ENCODE assay signal across 29 cellular contexts in genomic region chr7:91916068-91916440, GRCh38.
"Had no signal": no experiment of that assay in that cellular context is flagged by ENCODE, and none has a peak within 500 bp of the region (broad histone marks: within the 10 kb centered on the region; RNA-seq: fewer than 3 reads in every experiment).

No MANE protein-coding gene starts in this region.

- H3K4me1 Mint-ChIP-seq: activated T-helper 17 cell treated with anti-CD3 and anti-CD28 coated beads, Interleukin-2, amount 50 U/mL, for 72 hours; central memory CD8-positive, alpha-beta T cell; stimulated activated memory B cell treated with anti-CD40 and anti-IgM and Interleukin-4, amounts not matched to agents 10 μg/mL and 1 μg/mL and 100 μg/mL, for 72 hours had no signal

- H3K36me3 ChIP-seq: ascending aorta, breast epithelium, esophagus muscularis mucosa, gastroesophageal sphincter, neutrophil, pancreas, right atrium auricular region, stomach, transverse colon, WERI-Rb-1 had no signal

- H3K27ac ChIP-seq: ascending aorta, breast epithelium, dorsolateral prefrontal cortex, esophagus muscularis mucosa, gastroesophageal sphincter, neutrophil, pancreas, psoas muscle, right atrium auricular region, stomach, transverse colon, WERI-Rb-1 had no signal

- H3K9me3 Mint-ChIP-seq: activated naive CD4-positive, alpha-beta T cell treated with anti-CD3 and anti-CD28 coated beads, Interleukin-2, amount 50 U/mL, for 72 hours; activated T-cell treated with anti-CD3 and anti-CD28 coated beads, Interleukin-2, amount 50 U/mL, for 24 hours; activated T-helper 17 cell treated with anti-CD3 and anti-CD28 coated beads, Interleukin-2, amount 50 U/mL, for 72 hours; central memory CD8-positive, alpha-beta T cell; effector memory CD8-positive, alpha-beta T cell; mesothelial cell of epicardium; natural killer cell treated with Interleukin-12 subunit alpha and Interleukin-12 subunit beta and Interleukin-15 and Interleukin-18, amount 100 ng/mL, for 72 hours; stimulated activated memory B cell treated with anti-CD40 and anti-IgM and Interleukin-4, amounts not matched to agents 10 μg/mL and 1 μg/mL and 100 μg/mL, for 72 hours had no signal

- H3K4me1 ChIP-seq: ascending aorta, breast epithelium, gastroesophageal sphincter, pancreas, psoas muscle, right atrium auricular region had no signal

- DNase-seq: activated CD4-positive, alpha-beta T cell treated with anti-CD3 and anti-CD28 coated beads, Interleukin-2, amount 50 U/mL, for 1 hour; activated CD4-positive, CD25-positive, alpha-beta regulatory T cell treated with anti-CD3 and anti-CD28 coated beads, Interleukin-2, amount 50 U/mL, for 72 hours; activated CD8-positive, alpha-beta memory T cell treated with anti-CD3 and anti-CD28 coated beads, Interleukin-2, amount 50 U/mL, for 4 hours; activated CD8-positive, alpha-beta T cell treated with anti-CD3 and anti-CD28 coated beads, Interleukin-2, amount 10 ng/mL, durations not matched to agents 7 days and 5 days; activated T-cell treated with anti-CD3 and anti-CD28 coated beads, Interleukin-2, amount 50 U/mL, for 24 hours; dorsolateral prefrontal cortex; effector memory CD8-positive, alpha-beta T cell; head of caudate nucleus; hypothalamus; left ventricle myocardium superior; mammary epithelial cell; pancreas; psoas muscle; stimulated activated CD4-positive, alpha-beta T cell treated with anti-CD3 and anti-CD28 coated beads, Interleukin-2, amount 100 ng/mL, for 24 hours; stomach; transverse colon; WERI-Rb-1 had no signal

- H3K36me3 Mint-ChIP-seq: activated naive CD4-positive, alpha-beta T cell treated with anti-CD3 and anti-CD28 coated beads, Interleukin-2, amount 50 U/mL, for 72 hours; mesothelial cell of epicardium; natural killer cell treated with Interleukin-12 subunit alpha and Interleukin-12 subunit beta and Interleukin-15 and Interleukin-18, amount 100 ng/mL, for 72 hours; stimulated activated memory B cell treated with anti-CD40 and anti-IgM and Interleukin-4, amounts not matched to agents 10 μg/mL and 1 μg/mL and 100 μg/mL, for 72 hours had no signal

- H3K27me3 ChIP-seq: ascending aorta, breast epithelium, dorsolateral prefrontal cortex, esophagus muscularis mucosa, gastroesophageal sphincter, pancreas, right atrium auricular region, stomach, transverse colon had no signal

- H3K4me3 Mint-ChIP-seq: activated CD8-positive, alpha-beta T cell treated with anti-CD3 and anti-CD28 coated beads, Interleukin-2, amount 10 ng/mL, durations not matched to agents 7 days and 5 days; activated T-cell treated with anti-CD3 and anti-CD28 coated beads, Interleukin-2, amount 50 U/mL, for 24 hours; activated T-helper 17 cell treated with anti-CD3 and anti-CD28 coated beads, Interleukin-2, amount 50 U/mL, for 72 hours; central memory CD8-positive, alpha-beta T cell; effector memory CD8-positive, alpha-beta T cell; mesothelial cell of epicardium; natural killer cell treated with Interleukin-12 subunit alpha and Interleukin-12 subunit beta and Interleukin-15 and Interleukin-18, amount 100 ng/mL, for 72 hours; stimulated activated memory B cell treated with anti-CD40 and anti-IgM and Interleukin-4, amounts not matched to agents 10 μg/mL and 1 μg/mL and 100 μg/mL, for 72 hours had no signal

- H3K4me3 ChIP-seq: ascending aorta, breast epithelium, dorsolateral prefrontal cortex, esophagus muscularis mucosa, gastroesophageal sphincter, pancreas, psoas muscle, right atrium auricular region, stomach, transverse colon had no signal

- H3K9me3 ChIP-seq: ascending aorta, breast epithelium, esophagus muscularis mucosa, gastroesophageal sphincter, neutrophil, pancreas, psoas muscle, right atrium auricular region, stomach, transverse colon had no signal

- H3K27ac Mint-ChIP-seq: activated CD8-positive, alpha-beta T cell treated with anti-CD3 and anti-CD28 coated beads, Interleukin-2, amount 10 ng/mL, durations not matched to agents 7 days and 5 days; activated naive CD4-positive, alpha-beta T cell treated with anti-CD3 and anti-CD28 coated beads, Interleukin-2, amount 50 U/mL, for 72 hours; activated T-cell treated with anti-CD3 and anti-CD28 coated beads, Interleukin-2, amount 50 U/mL, for 24 hours; activated T-helper 17 cell treated with anti-CD3 and anti-CD28 coated beads, Interleukin-2, amount 50 U/mL, for 72 hours; effector memory CD8-positive, alpha-beta T cell; mesothelial cell of epicardium; natural killer cell treated with Interleukin-12 subunit alpha and Interleukin-12 subunit beta and Interleukin-15 and Interleukin-18, amount 100 ng/mL, for 72 hours; stimulated activated memory B cell treated with anti-CD40 and anti-IgM and Interleukin-4, amounts not matched to agents 10 μg/mL and 1 μg/mL and 100 μg/mL, for 72 hours had no signal
